Comparison of ENCODE assay signal across 39 cellular contexts in genomic region chr15:59378855-59379254, GRCh38. TPM values are rescaled to one million over a fixed set of nuclear protein-coding genes. Genes with fewer than 3 reads are reported as not detected.
"Had no signal": no experiment of that assay in that cellular context is flagged by ENCODE, and none has a peak within 500 bp of the region (broad histone marks: within the 10 kb centered on the region; RNA-seq: fewer than 3 reads in every experiment).

No MANE protein-coding gene starts in this region.

- H3K9me3 Mint-ChIP-seq: activated CD4-positive, alpha-beta memory T cell treated with anti-CD3 and anti-CD28 coated beads, Interleukin-2, amount 10 ng/mL, durations not matched to agents 7 days and 5 days; activated CD4-positive, alpha-beta T cell treated with anti-CD3 and anti-CD28 coated beads, Interleukin-2, amount 10 ng/mL, durations not matched to agents 7 days and 5 days; activated naive CD4-positive, alpha-beta T cell treated with anti-CD3 and anti-CD28 coated beads, Interleukin-2, amount 10 ng/mL, durations not matched to agents 7 days and 5 days; activated naive CD4-positive, alpha-beta T cell treated with anti-CD3 and anti-CD28 coated beads, Interleukin-2, amount 50 U/mL, for 24 hours; activated naive CD8-positive, alpha-beta T cell treated with anti-CD3 and anti-CD28 coated beads, Interleukin-2, amount 10 ng/mL, durations not matched to agents 7 days and 5 days; activated naive CD8-positive, alpha-beta T cell treated with anti-CD3 and anti-CD28 coated beads, Interleukin-2, amount 50 U/mL, for 24 hours; activated T-cell treated with anti-CD3 and anti-CD28 coated beads, Interleukin-2, amount 50 U/mL, for 24 hours; activated T-helper 2 cell treated with anti-CD3 and anti-CD28 coated beads, Interferon-gamma antibody, Interleukin-2, Interleukin-4, amounts not matched to agents 10 μg/mL and 5 μg/mL and 100 μg/mL, durations not matched to agents 14 hours and 24 hours and 36 hours; brain; central memory CD8-positive, alpha-beta T cell; T-helper 1 cell treated with Interleukin-12 subunit alpha and Interleukin-12 subunit beta and Interleukin-4 antibody, amounts not matched to agents 30 μg/mL and 1 μg/mL, for 36 hours; T-helper 2 cell treated with Interferon-gamma antibody and Interleukin-4, amounts not matched to agents 5 μg/mL and 100 μg/mL, for 36 hours; WTC11 had no signal

- H3K27me3 ChIP-seq: ascending aorta, cardiac muscle cell had no signal

- H3K9me3 ChIP-seq: ascending aorta had no signal

- H3K27me3 Mint-ChIP-seq: brain had no signal

- H3K4me1 ChIP-seq: ascending aorta had no signal

- H3K4me3 Mint-ChIP-seq: activated CD4-positive, alpha-beta memory T cell treated with anti-CD3 and anti-CD28 coated beads, Interleukin-2, amount 10 ng/mL, durations not matched to agents 7 days and 5 days; activated CD4-positive, alpha-beta T cell treated with anti-CD3 and anti-CD28 coated beads for 36 hours; activated CD4-positive, alpha-beta T cell treated with anti-CD3 and anti-CD28 coated beads, Interleukin-2, amount 10 ng/mL, durations not matched to agents 7 days and 5 days; activated CD8-positive, alpha-beta memory T cell treated with anti-CD3 and anti-CD28 coated beads, Interleukin-2, amount 10 ng/mL, durations not matched to agents 7 days and 5 days; activated CD8-positive, alpha-beta T cell treated with anti-CD3 and anti-CD28 coated beads, Interleukin-2, amount 10 ng/mL, durations not matched to agents 7 days and 5 days; activated naive CD4-positive, alpha-beta T cell treated with anti-CD3 and anti-CD28 coated beads, Interleukin-2, amount 10 ng/mL, durations not matched to agents 7 days and 5 days; activated naive CD4-positive, alpha-beta T cell treated with anti-CD3 and anti-CD28 coated beads, Interleukin-2, amount 50 U/mL, for 24 hours; activated naive CD8-positive, alpha-beta T cell; activated naive CD8-positive, alpha-beta T cell treated with anti-CD3 and anti-CD28 coated beads, Interleukin-2, amount 10 ng/mL, durations not matched to agents 7 days and 5 days; activated naive CD8-positive, alpha-beta T cell treated with anti-CD3 and anti-CD28 coated beads, Interleukin-2, amount 50 U/mL, for 24 hours; activated T-cell treated with anti-CD3 and anti-CD28 coated beads, Interleukin-2, amount 50 U/mL, for 24 hours; brain; central memory CD8-positive, alpha-beta T cell; T-helper 1 cell treated with Interleukin-12 subunit alpha and Interleukin-12 subunit beta and Interleukin-4 antibody, amounts not matched to agents 30 μg/mL and 1 μg/mL, for 36 hours; T-helper 2 cell treated with Interferon-gamma antibody and Interleukin-4, amounts not matched to agents 5 μg/mL and 100 μg/mL, for 36 hours; WTC11 had no signal

- H3K27ac Mint-ChIP-seq: activated CD4-positive, alpha-beta memory T cell treated with anti-CD3 and anti-CD28 coated beads, Interleukin-2, amount 10 ng/mL, durations not matched to agents 7 days and 5 days; activated CD4-positive, alpha-beta T cell treated with anti-CD3 and anti-CD28 coated beads for 36 hours; activated CD4-positive, alpha-beta T cell treated with anti-CD3 and anti-CD28 coated beads, Interleukin-2, amount 10 ng/mL, durations not matched to agents 7 days and 5 days; activated CD8-positive, alpha-beta memory T cell treated with anti-CD3 and anti-CD28 coated beads, Interleukin-2, amount 10 ng/mL, durations not matched to agents 7 days and 5 days; activated CD8-positive, alpha-beta T cell treated with anti-CD3 and anti-CD28 coated beads, Interleukin-2, amount 10 ng/mL, durations not matched to agents 7 days and 5 days; activated naive CD4-positive, alpha-beta T cell treated with anti-CD3 and anti-CD28 coated beads, Interleukin-2, amount 10 ng/mL, durations not matched to agents 7 days and 5 days; activated naive CD4-positive, alpha-beta T cell treated with anti-CD3 and anti-CD28 coated beads, Interleukin-2, amount 50 U/mL, for 24 hours; activated naive CD8-positive, alpha-beta T cell; activated naive CD8-positive, alpha-beta T cell treated with anti-CD3 and anti-CD28 coated beads, Interleukin-2, amount 10 ng/mL, durations not matched to agents 7 days and 5 days; activated naive CD8-positive, alpha-beta T cell treated with anti-CD3 and anti-CD28 coated beads, Interleukin-2, amount 50 U/mL, for 24 hours; activated T-cell treated with anti-CD3 and anti-CD28 coated beads, Interleukin-2, amount 50 U/mL, for 24 hours; activated T-helper 2 cell treated with anti-CD3 and anti-CD28 coated beads, Interferon-gamma antibody, Interleukin-2, Interleukin-4, amounts not matched to agents 10 μg/mL and 5 μg/mL and 100 μg/mL, durations not matched to agents 14 hours and 24 hours and 36 hours; brain; T-helper 1 cell treated with Interleukin-12 subunit alpha and Interleukin-12 subunit beta and Interleukin-4 antibody, amounts not matched to agents 30 μg/mL and 1 μg/mL, for 36 hours; T-helper 2 cell treated with Interferon-gamma antibody and Interleukin-4, amounts not matched to agents 5 μg/mL and 100 μg/mL, for 36 hours; WTC11 had no signal

- H3K4me1 Mint-ChIP-seq: activated CD4-positive, alpha-beta T cell treated with anti-CD3 and anti-CD28 coated beads for 36 hours; activated naive CD4-positive, alpha-beta T cell treated with anti-CD3 and anti-CD28 coated beads, Interleukin-2, amount 50 U/mL, for 24 hours; central memory CD8-positive, alpha-beta T cell had no signal

- FAIRE-seq: bronchial epithelial cell, TTC549 had no signal

- H3K36me3 ChIP-seq: cardiac muscle cell, WERI-Rb-1 had no signal

- H3K4me3 ChIP-seq: ascending aorta, cardiac muscle cell had no signal

- DNase-seq: activated CD4-positive, alpha-beta memory T cell treated with anti-CD3 and anti-CD28 coated beads, Interleukin-2, amount 10 ng/mL, durations not matched to agents 7 days and 5 days; activated CD4-positive, alpha-beta T cell treated with anti-CD3 and anti-CD28 coated beads for 1 hour; activated CD4-positive, alpha-beta T cell treated with anti-CD3 and anti-CD28 coated beads for 36 hours; activated CD4-positive, alpha-beta T cell treated with anti-CD3 and anti-CD28 coated beads for 48 hours; activated CD4-positive, alpha-beta T cell treated with anti-CD3 and anti-CD28 coated beads, Interleukin-2, amount 10 ng/mL, durations not matched to agents 7 days and 5 days; activated CD4-positive, alpha-beta T cell treated with anti-CD3 and anti-CD28 coated beads, Interleukin-2, amount 50 U/mL, for 48 hours; activated CD4-positive, CD25-positive, alpha-beta regulatory T cell; activated CD8-positive, alpha-beta memory T cell treated with anti-CD3 and anti-CD28 coated beads for 24 hours; activated CD8-positive, alpha-beta memory T cell treated with anti-CD3 and anti-CD28 coated beads, Interleukin-2, amount 10 ng/mL, durations not matched to agents 7 days and 5 days; activated CD8-positive, alpha-beta memory T cell treated with anti-CD3 and anti-CD28 coated beads, Interleukin-2, amount 50 U/mL, for 48 hours; activated CD8-positive, alpha-beta T cell treated with anti-CD3 and anti-CD28 coated beads, Interleukin-2, amount 10 ng/mL, durations not matched to agents 7 days and 5 days; activated effector memory CD4-positive, alpha-beta T cell treated with Interleukin-2 at 50 U/mL for 16 hours; activated gamma-delta T cell; activated naive CD4-positive, alpha-beta T cell treated with anti-CD3 and anti-CD28 coated beads, Interleukin-2, amount 10 ng/mL, durations not matched to agents 7 days and 5 days; activated naive CD4-positive, alpha-beta T cell treated with Interleukin-2 at 50 U/mL for 16 hours; activated naive CD8-positive, alpha-beta T cell treated with anti-CD3 and anti-CD28 coated beads, Interleukin-2, amount 10 ng/mL, durations not matched to agents 7 days and 5 days; activated naive CD8-positive, alpha-beta T cell treated with anti-CD3 and anti-CD28 coated beads, Interleukin-2, amount 50 U/mL, for 24 hours; activated T-cell treated with anti-CD3 and anti-CD28 coated beads, Interleukin-2, amount 50 U/mL, for 24 hours; activated T-cell treated with anti-CD3 and anti-CD28 coated beads, Interleukin-2, amount 50 U/mL, for 48 hours; amygdala; anterior cingulate cortex; caudate nucleus; cerebellar nuclear complex; T-helper 2 cell; T-helper 9 cell; WERI-Rb-1 had no signal

- H3K36me3 Mint-ChIP-seq: activated CD8-positive, alpha-beta memory T cell treated with anti-CD3 and anti-CD28 coated beads, Interleukin-2, amount 10 ng/mL, durations not matched to agents 7 days and 5 days; activated naive CD4-positive, alpha-beta T cell treated with anti-CD3 and anti-CD28 coated beads, Interleukin-2, amount 10 ng/mL, durations not matched to agents 7 days and 5 days; activated naive CD4-positive, alpha-beta T cell treated with anti-CD3 and anti-CD28 coated beads, Interleukin-2, amount 50 U/mL, for 24 hours; activated naive CD8-positive, alpha-beta T cell; brain; WTC11 had no signal

- H3K27ac ChIP-seq: ascending aorta, cardiac muscle cell, WERI-Rb-1 had no signal

- ATAC-seq: activated CD4-positive, alpha-beta T cell treated with anti-CD3 and anti-CD28 coated beads for 36 hours; activated CD4-positive, CD25-positive, alpha-beta regulatory T cell treated with anti-CD3 and anti-CD28 coated beads, Interleukin-2, amount 50 U/mL, for 24 hours; activated CD8-positive, alpha-beta memory T cell treated with anti-CD3 and anti-CD28 coated beads, Interleukin-2, amount 10 ng/mL, durations not matched to agents 7 days and 5 days; activated CD8-positive, alpha-beta T cell treated with anti-CD3 and anti-CD28 coated beads, Interleukin-2, amount 10 ng/mL, durations not matched to agents 7 days and 5 days; activated naive CD8-positive, alpha-beta T cell treated with anti-CD3 and anti-CD28 coated beads, Interleukin-2, amount 50 U/mL, for 24 hours; WTC11 had no signal

RNA-seq across cellular contexts. Expression of gene FAM81A, which starts 59.1 kb away (rescaled TPM):
- total RNA-seq: ascending aorta had no signal
